1 cellular context compared by ENCODE assay signal in the genomic region with DNA sequence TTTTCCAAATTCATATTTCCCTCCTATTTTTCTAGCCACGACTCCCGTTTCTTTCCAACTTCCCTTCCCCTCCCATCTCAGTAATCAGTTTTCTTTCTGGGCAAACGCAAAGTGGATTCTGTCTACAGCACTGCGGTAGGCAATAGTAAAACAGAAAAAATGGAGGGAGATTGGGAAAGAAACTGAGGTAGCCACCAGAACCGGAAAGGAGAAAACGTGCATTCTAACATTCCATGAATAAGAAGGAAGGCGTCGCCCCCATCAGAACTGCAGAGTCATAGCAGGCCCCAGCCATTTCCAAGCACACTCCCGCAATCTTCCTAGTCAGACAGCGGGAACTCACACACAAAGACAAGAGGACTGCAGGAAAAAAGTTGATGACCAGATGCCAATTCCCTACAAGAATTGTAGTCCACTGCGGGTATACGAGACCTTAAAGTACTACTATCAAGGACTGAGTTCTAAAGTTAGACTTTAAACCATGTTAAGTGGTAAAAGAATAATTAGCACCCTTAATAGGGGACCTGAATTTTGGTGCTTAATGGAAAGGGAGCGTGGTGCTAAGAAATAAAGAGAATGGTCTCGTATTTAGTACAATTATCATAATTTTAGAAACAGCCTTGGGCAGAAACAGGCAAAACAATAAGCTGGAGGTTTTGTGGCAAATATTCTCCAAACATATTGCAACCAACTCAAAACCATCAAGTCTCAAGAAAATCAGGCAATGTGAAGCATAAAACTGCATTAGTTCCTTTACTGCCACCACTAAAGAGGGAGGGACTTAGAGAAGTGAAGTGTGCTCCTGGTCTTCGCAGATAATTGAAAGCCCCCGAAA.
TF ChIP-seq lines count a peak whose summit lies in the region.

No MANE protein-coding gene starts in this region.

TF ChIP-seq in HepG2, 621 proteins besides CTCF, POLR2A, EP300 and RAD21 (continued from another document and continues in another):
- TF ChIP-seq, protein P1, sequence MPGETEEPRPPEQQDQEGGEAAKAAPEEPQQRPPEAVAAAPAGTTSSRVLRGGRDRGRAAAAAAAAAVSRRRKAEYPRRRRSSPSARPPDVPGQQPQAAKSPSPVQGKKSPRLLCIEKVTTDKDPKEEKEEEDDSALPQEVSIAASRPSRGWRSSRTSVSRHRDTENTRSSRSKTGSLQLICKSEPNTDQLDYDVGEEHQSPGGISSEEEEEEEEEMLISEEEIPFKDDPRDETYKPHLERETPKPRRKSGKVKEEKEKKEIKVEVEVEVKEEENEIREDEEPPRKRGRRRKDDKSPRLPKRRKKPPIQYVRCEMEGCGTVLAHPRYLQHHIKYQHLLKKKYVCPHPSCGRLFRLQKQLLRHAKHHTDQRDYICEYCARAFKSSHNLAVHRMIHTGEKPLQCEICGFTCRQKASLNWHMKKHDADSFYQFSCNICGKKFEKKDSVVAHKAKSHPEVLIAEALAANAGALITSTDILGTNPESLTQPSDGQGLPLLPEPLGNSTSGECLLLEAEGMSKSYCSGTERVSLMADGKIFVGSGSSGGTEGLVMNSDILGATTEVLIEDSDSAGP (CRISPR knock-in tag; IDR thresholded peaks at IDR 0.05; ENCODE audit: borderline replicate concordance): no peak
- TF ChIP-seq, protein P2, sequence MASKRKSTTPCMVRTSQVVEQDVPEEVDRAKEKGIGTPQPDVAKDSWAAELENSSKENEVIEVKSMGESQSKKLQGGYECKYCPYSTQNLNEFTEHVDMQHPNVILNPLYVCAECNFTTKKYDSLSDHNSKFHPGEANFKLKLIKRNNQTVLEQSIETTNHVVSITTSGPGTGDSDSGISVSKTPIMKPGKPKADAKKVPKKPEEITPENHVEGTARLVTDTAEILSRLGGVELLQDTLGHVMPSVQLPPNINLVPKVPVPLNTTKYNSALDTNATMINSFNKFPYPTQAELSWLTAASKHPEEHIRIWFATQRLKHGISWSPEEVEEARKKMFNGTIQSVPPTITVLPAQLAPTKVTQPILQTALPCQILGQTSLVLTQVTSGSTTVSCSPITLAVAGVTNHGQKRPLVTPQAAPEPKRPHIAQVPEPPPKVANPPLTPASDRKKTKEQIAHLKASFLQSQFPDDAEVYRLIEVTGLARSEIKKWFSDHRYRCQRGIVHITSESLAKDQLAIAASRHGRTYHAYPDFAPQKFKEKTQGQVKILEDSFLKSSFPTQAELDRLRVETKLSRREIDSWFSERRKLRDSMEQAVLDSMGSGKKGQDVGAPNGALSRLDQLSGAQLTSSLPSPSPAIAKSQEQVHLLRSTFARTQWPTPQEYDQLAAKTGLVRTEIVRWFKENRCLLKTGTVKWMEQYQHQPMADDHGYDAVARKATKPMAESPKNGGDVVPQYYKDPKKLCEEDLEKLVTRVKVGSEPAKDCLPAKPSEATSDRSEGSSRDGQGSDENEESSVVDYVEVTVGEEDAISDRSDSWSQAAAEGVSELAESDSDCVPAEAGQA (IDR thresholded peaks at IDR 0.05; ENCODE audit: low read depth): no peak
- TF ChIP-seq, protein P2 (CRISPR knock-in tag; IDR thresholded peaks at IDR 0.05; ENCODE audit: borderline replicate concordance): no peak
- no peak for TF ChIP-seq ZNF576 (CRISPR knock-in tag; IDR thresholded peaks at IDR 0.05)
- TF ChIP-seq ZNF276 (CRISPR knock-in tag; IDR thresholded peaks at IDR 0.05; ENCODE audit: low read depth): no peak
- TF ChIP-seq MIER3 (CRISPR knock-in tag; IDR thresholded peaks at IDR 0.05; ENCODE audit: borderline replicate concordance): no peak
- TF ChIP-seq ZNF713 (CRISPR knock-in tag; IDR thresholded peaks at IDR 0.05): no peak
- TF ChIP-seq, protein P3, sequence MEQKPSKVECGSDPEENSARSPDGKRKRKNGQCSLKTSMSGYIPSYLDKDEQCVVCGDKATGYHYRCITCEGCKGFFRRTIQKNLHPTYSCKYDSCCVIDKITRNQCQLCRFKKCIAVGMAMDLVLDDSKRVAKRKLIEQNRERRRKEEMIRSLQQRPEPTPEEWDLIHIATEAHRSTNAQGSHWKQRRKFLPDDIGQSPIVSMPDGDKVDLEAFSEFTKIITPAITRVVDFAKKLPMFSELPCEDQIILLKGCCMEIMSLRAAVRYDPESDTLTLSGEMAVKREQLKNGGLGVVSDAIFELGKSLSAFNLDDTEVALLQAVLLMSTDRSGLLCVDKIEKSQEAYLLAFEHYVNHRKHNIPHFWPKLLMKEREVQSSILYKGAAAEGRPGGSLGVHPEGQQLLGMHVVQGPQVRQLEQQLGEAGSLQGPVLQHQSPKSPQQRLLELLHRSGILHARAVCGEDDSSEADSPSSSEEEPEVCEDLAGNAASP (CRISPR knock-in tag; IDR thresholded peaks at IDR 0.05; ENCODE audit: borderline replicate concordance): 0 out of 2 replicates have a peak, but pooled peaks have one; percentile 30
- peak; percentile 24; the same call in 1 of the 2 replicates for TF ChIP-seq SALL1 (CRISPR knock-in tag; IDR thresholded peaks at IDR 0.05)
- no peak for TF ChIP-seq ZNF432 (CRISPR knock-in tag; IDR thresholded peaks at IDR 0.05; ENCODE audit: borderline replicate concordance)
- no peak for TF ChIP-seq SMARCE1 (IDR thresholded peaks at IDR 0.05; ENCODE audit: borderline replicate concordance)
- TF ChIP-seq, protein P4, sequence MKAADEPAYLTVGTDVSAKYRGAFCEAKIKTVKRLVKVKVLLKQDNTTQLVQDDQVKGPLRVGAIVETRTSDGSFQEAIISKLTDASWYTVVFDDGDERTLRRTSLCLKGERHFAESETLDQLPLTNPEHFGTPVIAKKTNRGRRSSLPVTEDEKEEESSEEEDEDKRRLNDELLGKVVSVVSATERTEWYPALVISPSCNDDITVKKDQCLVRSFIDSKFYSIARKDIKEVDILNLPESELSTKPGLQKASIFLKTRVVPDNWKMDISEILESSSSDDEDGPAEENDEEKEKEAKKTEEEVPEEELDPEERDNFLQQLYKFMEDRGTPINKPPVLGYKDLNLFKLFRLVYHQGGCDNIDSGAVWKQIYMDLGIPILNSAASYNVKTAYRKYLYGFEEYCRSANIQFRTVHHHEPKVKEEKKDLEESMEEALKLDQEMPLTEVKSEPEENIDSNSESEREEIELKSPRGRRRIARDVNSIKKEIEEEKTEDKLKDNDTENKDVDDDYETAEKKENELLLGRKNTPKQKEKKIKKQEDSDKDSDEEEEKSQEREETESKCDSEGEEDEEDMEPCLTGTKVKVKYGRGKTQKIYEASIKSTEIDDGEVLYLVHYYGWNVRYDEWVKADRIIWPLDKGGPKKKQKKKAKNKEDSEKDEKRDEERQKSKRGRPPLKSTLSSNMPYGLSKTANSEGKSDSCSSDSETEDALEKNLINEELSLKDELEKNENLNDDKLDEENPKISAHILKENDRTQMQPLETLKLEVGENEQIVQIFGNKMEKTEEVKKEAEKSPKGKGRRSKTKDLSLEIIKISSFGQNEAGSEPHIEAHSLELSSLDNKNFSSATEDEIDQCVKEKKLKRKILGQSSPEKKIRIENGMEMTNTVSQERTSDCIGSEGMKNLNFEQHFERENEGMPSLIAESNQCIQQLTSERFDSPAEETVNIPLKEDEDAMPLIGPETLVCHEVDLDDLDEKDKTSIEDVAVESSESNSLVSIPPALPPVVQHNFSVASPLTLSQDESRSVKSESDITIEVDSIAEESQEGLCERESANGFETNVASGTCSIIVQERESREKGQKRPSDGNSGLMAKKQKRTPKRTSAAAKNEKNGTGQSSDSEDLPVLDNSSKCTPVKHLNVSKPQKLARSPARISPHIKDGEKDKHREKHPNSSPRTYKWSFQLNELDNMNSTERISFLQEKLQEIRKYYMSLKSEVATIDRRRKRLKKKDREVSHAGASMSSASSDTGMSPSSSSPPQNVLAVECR (CRISPR knock-in tag; IDR thresholded peaks at IDR 0.05; ENCODE audit: borderline replicate concordance): peak; percentile 35; the same call in 1 of the 2 replicates
- no peak for TF ChIP-seq ZNF382 (CRISPR knock-in tag; IDR thresholded peaks at IDR 0.05; ENCODE audit: borderline replicate concordance)
- no peak for TF ChIP-seq CEBPB (IDR thresholded peaks at IDR 0.05; ENCODE audit: borderline replicate concordance, low read depth, low read length)
- no peak for TF ChIP-seq TRIM24 (CRISPR knock-in tag; IDR thresholded peaks at IDR 0.05)
- no peak for TF ChIP-seq ARNTL (CRISPR knock-in tag; IDR thresholded peaks at IDR 0.05)
- peak; percentile 58; the same call in 1 of the 2 replicates for TF ChIP-seq ERF (CRISPR knock-in tag; IDR thresholded peaks at IDR 0.05)
- TF ChIP-seq KLF11 (CRISPR knock-in tag; IDR thresholded peaks at IDR 0.05): no peak
- peak; percentile 30; the same call in 1 of the 2 replicates for TF ChIP-seq PITX1 (CRISPR knock-in tag; IDR thresholded peaks at IDR 0.05)
- TF ChIP-seq ZNF589 (CRISPR knock-in tag; conservative IDR thresholded peaks at IDR 0.05): no peak
- TF ChIP-seq ZMYM2 (CRISPR knock-in tag; IDR thresholded peaks at IDR 0.05): no peak
- peak in 1 of 2 experiments; percentile 43; a peak in 3 of 4 replicates for TF ChIP-seq MAFK (conservative IDR thresholded peaks at IDR 0.05 in 1 of 2, IDR thresholded peaks at IDR 0.05 in 1 of 2; ENCODE audit: low read length in 2 of 2)
- TF ChIP-seq DNMT1 (CRISPR knock-in tag; IDR thresholded peaks at IDR 0.05): no peak
- no peak for TF ChIP-seq BORCS8-MEF2B (CRISPR knock-in tag; IDR thresholded peaks at IDR 0.05)
- TF ChIP-seq, protein P5, sequence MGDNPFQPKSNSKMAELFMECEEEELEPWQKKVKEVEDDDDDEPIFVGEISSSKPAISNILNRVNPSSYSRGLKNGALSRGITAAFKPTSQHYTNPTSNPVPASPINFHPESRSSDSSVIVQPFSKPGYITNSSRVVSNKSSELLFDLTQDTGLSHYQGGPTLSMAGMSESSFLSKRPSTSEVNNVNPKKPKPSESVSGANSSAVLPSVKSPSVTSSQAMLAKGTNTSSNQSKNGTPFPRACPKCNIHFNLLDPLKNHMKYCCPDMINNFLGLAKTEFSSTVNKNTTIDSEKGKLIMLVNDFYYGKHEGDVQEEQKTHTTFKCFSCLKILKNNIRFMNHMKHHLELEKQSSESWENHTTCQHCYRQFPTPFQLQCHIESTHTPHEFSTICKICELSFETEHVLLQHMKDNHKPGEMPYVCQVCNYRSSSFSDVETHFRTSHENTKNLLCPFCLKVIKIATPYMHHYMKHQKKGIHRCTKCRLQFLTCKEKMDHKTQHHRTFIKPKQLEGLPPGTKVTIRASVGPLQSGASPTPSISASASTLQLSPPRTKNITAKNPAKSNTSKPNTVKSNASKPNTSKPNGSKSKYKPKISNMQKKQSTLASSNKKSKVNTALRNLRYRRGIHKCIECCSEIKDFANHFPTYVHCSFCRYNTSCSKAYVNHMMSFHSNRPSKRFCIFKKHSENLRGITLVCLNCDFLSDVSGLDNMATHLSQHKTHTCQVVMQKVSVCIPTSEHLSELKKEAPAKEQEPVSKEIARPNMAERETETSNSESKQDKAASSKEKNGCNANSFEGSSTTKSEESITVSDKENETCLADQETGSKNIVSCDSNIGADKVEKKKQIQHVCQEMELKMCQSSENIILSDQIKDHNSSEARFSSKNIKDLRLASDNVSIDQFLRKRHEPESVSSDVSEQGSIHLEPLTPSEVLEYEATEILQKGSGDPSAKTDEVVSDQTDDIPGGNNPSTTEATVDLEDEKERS (CRISPR knock-in tag; IDR thresholded peaks at IDR 0.05): peak; percentile 64; the same call in 1 of the 2 replicates
- TF ChIP-seq ELK4 (CRISPR knock-in tag; IDR thresholded peaks at IDR 0.05; ENCODE audit: borderline replicate concordance): no peak
- peak; percentile 15; the same call in 1 of the 2 replicates for TF ChIP-seq POGZ (CRISPR knock-in tag; IDR thresholded peaks at IDR 0.05)
- TF ChIP-seq ZNF484 (CRISPR knock-in tag; IDR thresholded peaks at IDR 0.05; ENCODE audit: borderline replicate concordance, low read depth): no peak
- no peak for TF ChIP-seq NR3C1 (CRISPR knock-in tag; IDR thresholded peaks at IDR 0.05)
- TF ChIP-seq, protein P6, sequence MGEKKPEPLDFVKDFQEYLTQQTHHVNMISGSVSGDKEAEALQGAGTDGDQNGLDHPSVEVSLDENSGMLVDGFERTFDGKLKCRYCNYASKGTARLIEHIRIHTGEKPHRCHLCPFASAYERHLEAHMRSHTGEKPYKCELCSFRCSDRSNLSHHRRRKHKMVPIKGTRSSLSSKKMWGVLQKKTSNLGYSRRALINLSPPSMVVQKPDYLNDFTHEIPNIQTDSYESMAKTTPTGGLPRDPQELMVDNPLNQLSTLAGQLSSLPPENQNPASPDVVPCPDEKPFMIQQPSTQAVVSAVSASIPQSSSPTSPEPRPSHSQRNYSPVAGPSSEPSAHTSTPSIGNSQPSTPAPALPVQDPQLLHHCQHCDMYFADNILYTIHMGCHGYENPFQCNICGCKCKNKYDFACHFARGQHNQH (CRISPR knock-in tag; IDR thresholded peaks at IDR 0.05): 0 out of 2 replicates have a peak, but pooled peaks have one; percentile 15
- no peak for TF ChIP-seq SKI (IDR thresholded peaks at IDR 0.05; ENCODE audit: partially characterized antibody)
